ENCODE assay signal across 8 cellular contexts in genomic region chr15:31344824-31345605, GRCh38. TPM values are rescaled to one million over a fixed set of nuclear protein-coding genes. Genes with fewer than 3 reads are reported as not detected.
DNase-seq lines count a peak whose midpoint lies in the region; ATAC-seq and TF ChIP-seq lines count a peak whose summit lies in the region.

No MANE protein-coding gene starts in this region.

- ATAC-seq in HG02571 (IDR thresholded peaks at IDR 0.05; ENCODE audit: unreplicated experiment) (peak; percentile 40), lung (ENCODE audit: insufficient read depth, low FRiP score) (no peak), omental fat pad (ENCODE audit: low FRiP score) (no peak), GM18519 (IDR thresholded peaks at IDR 0.05; ENCODE audit: low FRiP score, unreplicated experiment) (no peak)

- TF ChIP-seq CTCF in GM12875 (IDR thresholded peaks at IDR 0.05; ENCODE audit: borderline replicate concordance, insufficient read depth, low read depth, low read length) (no peak), lung (IDR thresholded peaks at IDR 0.05; ENCODE audit: control extremely low read depth, extremely low read depth) (no peak), omental fat pad (IDR thresholded peaks at IDR 0.05) (no peak)

- peak overlapping the region; percentile 5 to 84 for H3K27ac ChIP-seq in lung (ENCODE audit: low read depth in 1 of 2, low read length in 1 of 2)

- 48 to 71% methylated on average over 16 of the region's 16 CpGs for WGBS in lung, 2 donors

- DNase-seq in activated T-cell treated with anti-CD3 and anti-CD28 coated beads, Interleukin-2, amount 50 U/mL, for 1 hour = peak; percentile 28
- DNase-seq in lung (ENCODE audit: low spot score) (no peak), omental fat pad (ENCODE audit: low spot score) (no peak), DMS114 treated with DMSO at 0.1 percent for 48 hours (lab: John Stamatoyannopoulos, UW; ENCODE audit: unreplicated experiment) (no peak), hepatic stellate cell (ENCODE audit: low spot score) (no peak)

- peaks cover 0 to 1% of the 10 kb centered on the region in 2 donors for H3K9me3 ChIP-seq in lung (ENCODE audit: control insufficient read depth in 2 of 2, insufficient read depth in 1 of 2, low read length in 1 of 2)

- peaks cover 0 to 14% of the 10 kb centered on the region in 2 donors for H3K36me3 ChIP-seq in lung (ENCODE audit: control insufficient read depth in 2 of 2, insufficient read depth in 2 of 2, low read length in 2 of 2)

- H3K4me3 ChIP-seq in GM12875 (ENCODE audit: low read depth, low read length) (peak overlapping the region; percentile 76), lung (no peak overlapping the region)

- H3K27me3 ChIP-seq in lung (ENCODE audit: control insufficient read depth, insufficient read depth) = no peaks in the 10 kb centered on the region

- H3K4me1 ChIP-seq in lung (ENCODE audit: control insufficient read depth in 2 of 2, insufficient read depth in 2 of 2, low read length in 2 of 2) = peaks cover 49 to 83% of the 10 kb centered on the region in 2 donors

RNA-seq across cellular contexts. Expression of gene KLF13, which starts 18.4 kb away (rescaled TPM):
- 100 to 1,000 TPM in 1 of 2 donors, 10 to 100 TPM in 1; 38.3 to 157 TPM for total RNA-seq in lung
- polyA plus RNA-seq in lung = 10 to 100 TPM; 47.1 to 63.2 TPM
- total RNA-seq in omental fat pad = 10 to 100 TPM; 49.7 to 67.5 (median 62.3) TPM
